19 cellular contexts compared by ENCODE assay signal in the genomic region with DNA sequence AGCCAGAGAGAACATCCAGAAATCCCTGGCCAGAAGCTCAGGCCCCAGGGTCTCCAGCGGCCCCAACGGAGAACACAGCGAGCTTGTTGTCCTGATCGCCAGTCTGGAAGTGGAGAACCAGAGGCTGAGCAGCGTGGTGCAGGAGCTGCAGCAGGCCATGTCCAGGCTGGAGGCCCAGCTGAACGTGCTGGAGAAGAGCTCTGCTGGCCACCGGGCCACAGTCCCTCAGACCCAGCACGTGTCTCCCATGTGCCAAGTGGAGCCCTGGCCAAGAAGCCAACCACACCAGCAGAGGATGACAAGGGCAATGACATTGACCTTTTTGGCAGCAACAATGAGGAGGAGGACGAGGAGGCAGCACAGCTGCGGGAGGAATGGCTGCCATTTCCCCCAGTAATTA. TPM values are rescaled to one million over a fixed set of nuclear protein-coding genes. Genes with fewer than 3 reads are reported as not detected.
"Had no signal": no experiment of that assay in that cellular context is flagged by ENCODE, and none has a peak within 500 bp of the region (broad histone marks: within the 10 kb centered on the region; RNA-seq: fewer than 3 reads in every experiment).

No MANE protein-coding gene starts in this region.

- ATAC-seq: activated CD8-positive, alpha-beta T cell treated with anti-CD3 and anti-CD28 coated beads for 36 hours; activated T-cell treated with anti-CD3 and anti-CD28 coated beads, Interleukin-2, amount 50 U/mL, for 4 hours; esophagus mucosa; naive thymus-derived CD4-positive, alpha-beta T cell; pancreas; stimulated activated naive CD8-positive, alpha-beta T cell treated with anti-CD3 and anti-CD28 coated beads, Interleukin-15, Interleukin-2, amounts not matched to agents 100 U/mL and 50 U/mL, for 24 hours; WTC11 had no signal

- H3K27me3 ChIP-seq: pancreas, uterus had no signal

- DNase-seq: activated CD4-positive, alpha-beta T cell treated with anti-CD3 and anti-CD28 coated beads for 48 hours; activated CD8-positive, alpha-beta T cell treated with anti-CD3 and anti-CD28 coated beads for 36 hours; activated effector memory CD4-positive, alpha-beta T cell treated with Interleukin-2 at 50 U/mL for 16 hours; activated naive CD4-positive, alpha-beta T cell treated with anti-CD3 and anti-CD28 coated beads, Interleukin-2, amount 50 U/mL, for 16 hours; activated T-cell treated with anti-CD3 and anti-CD28 coated beads, Interleukin-2, amount 50 U/mL, for 4 hours; caudate nucleus; mammary epithelial cell; naive thymus-derived CD4-positive, alpha-beta T cell; pancreas; small intestine; stimulated activated naive CD8-positive, alpha-beta T cell treated with anti-CD3 and anti-CD28 coated beads, Interleukin-15, Interleukin-2, amounts not matched to agents 100 U/mL and 50 U/mL, for 24 hours; SW 1271; uterus had no signal

- H3K36me3 ChIP-seq: pancreas, uterus had no signal

- H3K4me3 ChIP-seq: pancreas, uterus had no signal

- H3K4me1 ChIP-seq: pancreas, uterus had no signal

- H3K27ac ChIP-seq: pancreas, uterus had no signal

- H3K9me3 ChIP-seq: pancreas, uterus had no signal

RNA-seq across cellular contexts. Expression of gene SCGB1D1, which starts 20.6 kb away (rescaled TPM):
- total RNA-seq: activated CD8-positive, alpha-beta T cell treated with anti-CD3 and anti-CD28 coated beads for 36 hours; activated T-cell treated with anti-CD3 and anti-CD28 coated beads, Interleukin-2, amount 50 U/mL, for 4 hours; esophagus mucosa; mammary epithelial cell; mononuclear cell; naive thymus-derived CD4-positive, alpha-beta T cell; pancreas; T-helper 2 cell treated with Interferon-gamma antibody and Interleukin-4, amounts not matched to agents 100 ng/mL and 5 ng/mL, for 36 hours; temporal lobe; uterus; WTC11 had no signal
- polyA plus RNA-seq: adipose tissue; mammary epithelial cell; naive thymus-derived CD4-positive, alpha-beta T cell; pancreas; small intestine had no signal

RNA-seq across cellular contexts. Expression of gene SCGB2A1, which starts 39.0 kb away (rescaled TPM):
- total RNA-seq: activated CD8-positive, alpha-beta T cell treated with anti-CD3 and anti-CD28 coated beads for 36 hours; activated T-cell treated with anti-CD3 and anti-CD28 coated beads, Interleukin-2, amount 50 U/mL, for 4 hours; esophagus mucosa; mammary epithelial cell; mononuclear cell; naive thymus-derived CD4-positive, alpha-beta T cell; T-helper 2 cell treated with Interferon-gamma antibody and Interleukin-4, amounts not matched to agents 100 ng/mL and 5 ng/mL, for 36 hours; temporal lobe; WTC11 had no signal
- polyA plus RNA-seq: mammary epithelial cell; naive thymus-derived CD4-positive, alpha-beta T cell had no signal
